Comparison of ENCODE assay signal across 11 cellular contexts in the genomic region with DNA sequence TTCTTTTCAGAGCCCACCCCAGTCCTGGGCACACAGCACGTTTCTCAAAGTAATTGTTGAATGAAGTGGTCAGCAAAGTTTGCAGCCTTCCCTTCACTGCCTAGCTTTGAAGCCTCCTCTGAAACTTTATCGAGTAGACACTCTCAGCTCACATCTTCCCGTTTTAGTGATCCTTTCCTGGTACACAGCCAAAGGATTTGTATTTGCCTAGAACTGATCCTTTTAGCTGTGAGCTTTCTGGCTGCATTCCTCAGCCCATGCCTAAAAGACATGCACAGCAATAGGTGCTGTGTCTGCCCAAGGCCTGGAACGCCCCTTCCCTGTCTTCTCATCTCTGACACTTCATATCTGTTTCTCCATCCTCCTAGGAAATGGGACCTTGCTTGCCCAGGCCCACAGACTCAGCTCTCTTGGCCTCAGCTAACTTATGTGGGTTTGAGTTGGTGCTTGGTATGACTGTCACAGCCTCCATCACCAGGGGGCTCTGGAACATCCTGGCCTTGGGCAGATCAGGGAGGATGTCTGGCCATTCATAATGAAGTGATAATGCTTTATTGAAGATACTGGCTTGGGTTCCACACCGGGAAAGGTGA.
DNase-seq lines count a peak whose midpoint lies in the region; ATAC-seq and TF ChIP-seq lines count a peak whose summit lies in the region.
"Had no signal": no experiment of that assay in that cellular context is flagged by ENCODE, and none has a peak within 500 bp of the region (broad histone marks: within the 10 kb centered on the region; RNA-seq: fewer than 3 reads in every experiment).

No MANE protein-coding gene starts in this region.

- H3K79me2 ChIP-seq in OCI-LY3 (ENCODE audit: low read length): no peaks in the 10 kb centered on the region

- H3K4me1 ChIP-seq in OCI-LY3 (ENCODE audit: low read length): peaks cover 50% of the 10 kb centered on the region
- H3K4me1 ChIP-seq in sigmoid colon: peaks cover 0 to 37% (median 25%) of the 10 kb centered on the region in 4 donors

- no peak overlapping the region for H3K4me3 ChIP-seq in OCI-LY3 (ENCODE audit: low read length)
- H3K4me3 ChIP-seq in sigmoid colon: no peak overlapping the region
- H3K4me3 ChIP-seq: cardiac muscle cell had no signal

- no peak for TF ChIP-seq EP300 in sigmoid colon (IDR thresholded peaks at IDR 0.05)

- H3K4me2 ChIP-seq in OCI-LY3 (ENCODE audit: low read length): peak overlapping the region; percentile 74

- 52 to 58% methylated on average over 5 of the region's 5 CpGs for WGBS in sigmoid colon, 2 donors

- H3K27me3 ChIP-seq in OCI-LY3 (ENCODE audit: low read depth, low read length) (no peaks in the 10 kb centered on the region), sigmoid colon (no peaks in the 10 kb centered on the region)
- H3K27me3 ChIP-seq: cardiac muscle cell had no signal

- H2AFZ ChIP-seq in OCI-LY3 (ENCODE audit: low read depth, low read length): peak overlapping the region; percentile 70; the same call in 1 of the 2 replicates

- no peaks in the 10 kb centered on the region for H3K9me3 ChIP-seq in OCI-LY3 (ENCODE audit: insufficient read depth, low read length)
- no peaks in the 10 kb centered on the region for H3K9me3 ChIP-seq in sigmoid colon

- ATAC-seq in HG02763 (IDR thresholded peaks at IDR 0.05; ENCODE audit: unreplicated experiment) (no peak), GM21515 (IDR thresholded peaks at IDR 0.05; ENCODE audit: unreplicated experiment) (no peak)

- H3K27ac ChIP-seq in OCI-LY3 (ENCODE audit: low read length) (peak overlapping the region; percentile 53), sigmoid colon (peak overlapping the region; percentile 71 to 83 (median 79))
- H3K27ac ChIP-seq: cardiac muscle cell had no signal

- TF ChIP-seq CTCF in OCI-LY3 (IDR thresholded peaks at IDR 0.05; ENCODE audit: low read depth, low read length) (peak; percentile 28), sigmoid colon (IDR thresholded peaks at IDR 0.05) (no peak)

- DNase-seq in EH (ENCODE audit: low read depth) (peak; percentile 15), inferior parietal cortex (ENCODE audit: extremely low spot score) (peak; percentile 41), sigmoid colon (no peak), NCI-H2029 (lab: John Stamatoyannopoulos, UW) (no peak)
- no peak for DNase-seq in activated CD4-positive, alpha-beta T cell treated with anti-CD3 and anti-CD28 coated beads for 1 hour
- DNase-seq: activated T-cell treated with anti-CD3 and anti-CD28 coated beads, Interleukin-2, amount 50 U/mL, for 48 hours; NCI-H1436 had no signal

- no peaks in the 10 kb centered on the region for H3K36me3 ChIP-seq in OCI-LY3 (replicated peaks; ENCODE audit: low read depth, low read length)
- H3K36me3 ChIP-seq in sigmoid colon: no peaks in the 10 kb centered on the region
- H3K36me3 ChIP-seq: cardiac muscle cell had no signal

- intact Hi-C loops in sigmoid colon (cut with DNase I): no loop called here

- peak overlapping the region; percentile 15; the same call in 1 of the 2 replicates for H3K9ac ChIP-seq in OCI-LY3 (ENCODE audit: low read length)

- H4K20me1 ChIP-seq in OCI-LY3 (ENCODE audit: insufficient read depth, low read length): no peaks in the 10 kb centered on the region

- TF ChIP-seq POLR2A in sigmoid colon (IDR thresholded peaks at IDR 0.05): no peak

Comparison
In these comparisons a context has a peak if more than half of its experiments do, and no peak if none do; other contexts are left out.
1. DNase-seq: peak in EH (single experiment) and inferior parietal cortex (single experiment); none in sigmoid colon (single experiment), NCI-H2029 (single experiment) and activated CD4-positive, alpha-beta T cell treated with anti-CD3 and anti-CD28 coated beads for 1 hour (single experiment).